Comparison of ENCODE assay signal across 10 cellular contexts in genomic region chr13:27607125-27607524, GRCh38. TPM values are rescaled to one million over a fixed set of nuclear protein-coding genes. Genes with fewer than 3 reads are reported as not detected.
DNase-seq lines count a peak whose midpoint lies in the region; ATAC-seq and TF ChIP-seq lines count a peak whose summit lies in the region.
"Had no signal": no experiment of that assay in that cellular context is flagged by ENCODE, and none has a peak within 500 bp of the region (broad histone marks: within the 10 kb centered on the region; RNA-seq: fewer than 3 reads in every experiment).

No MANE protein-coding gene starts in this region.

- TF ChIP-seq CTCF in GM23338 (conservative IDR thresholded peaks at IDR 0.05; ENCODE audit: low read depth in 2 of 2) = no peak
- no peak for TF ChIP-seq CTCF in fibroblast of villous mesenchyme (IDR thresholded peaks at IDR 0.05; ENCODE audit: insufficient read depth, low read depth, low read length)

- H3K27ac Mint-ChIP-seq in GM23338 = peak overlapping the region; percentile 0; the same call in 1 of the 2 replicates
- H3K27ac Mint-ChIP-seq: nephron had no signal

- no peaks in the 10 kb centered on the region for H3K36me3 ChIP-seq in GM23338 (ENCODE audit: insufficient read depth)
- H3K36me3 ChIP-seq in effector memory CD4-positive, alpha-beta T cell (ENCODE audit: control insufficient read depth, insufficient read depth, low read length) = no peaks in the 10 kb centered on the region

- no peak overlapping the region for H3K27ac ChIP-seq in GM23338 (ENCODE audit: low read depth)
- H3K27ac ChIP-seq in effector memory CD4-positive, alpha-beta T cell (ENCODE audit: insufficient read depth, low read length, poor library complexity, severe bottlenecking) = no peak overlapping the region

- H3K79me2 ChIP-seq in GM23338 (replicated peaks; ENCODE audit: insufficient read depth) = peaks cover 99% of the 10 kb centered on the region

- H2AFZ ChIP-seq in GM23338 = no peak overlapping the region

- H3K4me3 ChIP-seq in GM23338 (no peak overlapping the region), fibroblast of villous mesenchyme (ENCODE audit: low read depth, low read length) (no peak overlapping the region), skeletal muscle cell (ENCODE audit: low read depth, low read length) (no peak overlapping the region)
- H3K4me3 ChIP-seq in effector memory CD4-positive, alpha-beta T cell (ENCODE audit: insufficient read depth, low read depth, low read length, poor library complexity, severe bottlenecking) = no peak overlapping the region

- no peaks in the 10 kb centered on the region for H3F3A ChIP-seq in GM23338 (replicated peaks; ENCODE audit: low read depth)

- no peak overlapping the region for H3K4me2 ChIP-seq in GM23338

- no peak overlapping the region for H3K4me3 Mint-ChIP-seq in GM23338
- H3K4me3 Mint-ChIP-seq: nephron had no signal

- H3K4me1 Mint-ChIP-seq in GM23338 = peaks cover 19% of the 10 kb centered on the region
- H3K4me1 Mint-ChIP-seq: nephron had no signal

- no peaks in the 10 kb centered on the region for H3K9me3 ChIP-seq in effector memory CD4-positive, alpha-beta T cell (ENCODE audit: control insufficient read depth, low read length)

- H3K9me3 Mint-ChIP-seq in GM23338 = no peaks in the 10 kb centered on the region
- H3K9me3 Mint-ChIP-seq: nephron had no signal

- peaks cover 19% of the 10 kb centered on the region; the same call in 1 of the 2 replicates for H4K20me1 ChIP-seq in GM23338 (replicated peaks; ENCODE audit: insufficient read depth)

- no peak for ATAC-seq in GM23338
- peak; percentile 81 for ATAC-seq in SK-N-SH treated with all-trans-retinoic acid at 6 μM for 48 hours
- no peak for ATAC-seq in HG02678 (IDR thresholded peaks at IDR 0.05; ENCODE audit: unreplicated experiment)
- ATAC-seq in HG02973 (IDR thresholded peaks at IDR 0.05; ENCODE audit: unreplicated experiment) = no peak

- H3K4me1 ChIP-seq in GM23338 (ENCODE audit: insufficient read depth) = peaks cover 10% of the 10 kb centered on the region
- no peaks in the 10 kb centered on the region for H3K4me1 ChIP-seq in effector memory CD4-positive, alpha-beta T cell (ENCODE audit: control insufficient read depth, insufficient read depth, low read length, poor library complexity, severe bottlenecking)

- H3K27me3 Mint-ChIP-seq in GM23338 (ENCODE audit: insufficient read depth, low read depth, poor library complexity) = peaks cover under 1% of the 10 kb centered on the region

- no peaks in the 10 kb centered on the region for H3K9me2 ChIP-seq in GM23338 (ENCODE audit: insufficient read depth)

- no peak for DNase-seq in GM23338 (ENCODE audit: low spot score)
- DNase-seq in fibroblast of villous mesenchyme (ENCODE audit: low read depth) = peak; percentile 93
- DNase-seq in skeletal muscle cell (ENCODE audit: low read depth) = peak; percentile 53
- DNase-seq in effector memory CD4-positive, alpha-beta T cell = no peak
- no peak for DNase-seq in NCI-H1048 (lab: John Stamatoyannopoulos, UW)
- DNase-seq: cortex of kidney had no signal

- no peaks in the 10 kb centered on the region for H3K36me3 Mint-ChIP-seq in GM23338 (ENCODE audit: low read depth)

- no peaks in the 10 kb centered on the region for H3K27me3 ChIP-seq in GM23338 (ENCODE audit: insufficient read depth)
- no peaks in the 10 kb centered on the region for H3K27me3 ChIP-seq in effector memory CD4-positive, alpha-beta T cell (replicated peaks; ENCODE audit: control insufficient read depth, insufficient read depth, low read length, poor library complexity, severe bottlenecking)

TF ChIP-seq in GM23338, 12 proteins besides CTCF, POLR2A, EP300 and RAD21:
- no peak for TF ChIP-seq ZNF331 (CRISPR knock-in tag; IDR thresholded peaks at IDR 0.05; ENCODE audit: low read depth)

TF ChIP-seq in SK-N-SH treated with all-trans-retinoic acid at 6 μM for 48 hours, 23 proteins besides CTCF, POLR2A, EP300 and RAD21:
- TF ChIP-seq CREB5 (CRISPR knock-in tag; IDR thresholded peaks at IDR 0.05; ENCODE audit: low read depth) (no peak), ISL1 (CRISPR knock-in tag; IDR thresholded peaks at IDR 0.05) (no peak), ZC3H10 (CRISPR knock-in tag; IDR thresholded peaks at IDR 0.05) (no peak), ZNF70 (CRISPR knock-in tag; IDR thresholded peaks at IDR 0.05) (no peak), PATZ1 (CRISPR knock-in tag; IDR thresholded peaks at IDR 0.05; ENCODE audit: borderline replicate concordance) (no peak), CSDC2 (CRISPR knock-in tag; IDR thresholded peaks at IDR 0.05) (no peak), TCF4 (CRISPR knock-in tag; IDR thresholded peaks at IDR 0.05; ENCODE audit: borderline replicate concordance) (no peak)

RNA-seq across cellular contexts. Expression of gene LNX2, which starts 13.2 kb away (rescaled TPM):
- 17.3 and 18.0 TPM in 2 replicates for total RNA-seq in GM23338 (2014; rRNA removed; shearing (Covaris generic))
- polyA plus RNA-seq in GM23338 (2016; fragmentation: Nextera tagmentation; extraction: Ambion mirVana) = 3.4 and 3.7 TPM in 2 replicates
- total RNA-seq in fibroblast of villous mesenchyme = 6.1 and 7.8 TPM in 2 replicates

RNA-seq across cellular contexts. Expression of gene POLR1D, which starts 14.6 kb away (rescaled TPM):
- 177 and 226 TPM in 2 replicates for total RNA-seq in GM23338 (2014; rRNA removed; shearing (Covaris generic))
- polyA plus RNA-seq in GM23338 (2016; fragmentation: Nextera tagmentation; extraction: Ambion mirVana) = 193 and 197 TPM in 2 replicates
- total RNA-seq in fibroblast of villous mesenchyme = 57.9 and 58.9 TPM in 2 replicates

Comparison
In these comparisons a context has a peak if more than half of its experiments do, and no peak if none do; other contexts are left out.
1. DNase-seq: peak in fibroblast of villous mesenchyme (single experiment) and skeletal muscle cell (single experiment); none in GM23338 (single experiment), effector memory CD4-positive, alpha-beta T cell (0 of 3) and NCI-H1048 (single experiment).